ENCODE assay signal across 8 cellular contexts in the genomic region with DNA sequence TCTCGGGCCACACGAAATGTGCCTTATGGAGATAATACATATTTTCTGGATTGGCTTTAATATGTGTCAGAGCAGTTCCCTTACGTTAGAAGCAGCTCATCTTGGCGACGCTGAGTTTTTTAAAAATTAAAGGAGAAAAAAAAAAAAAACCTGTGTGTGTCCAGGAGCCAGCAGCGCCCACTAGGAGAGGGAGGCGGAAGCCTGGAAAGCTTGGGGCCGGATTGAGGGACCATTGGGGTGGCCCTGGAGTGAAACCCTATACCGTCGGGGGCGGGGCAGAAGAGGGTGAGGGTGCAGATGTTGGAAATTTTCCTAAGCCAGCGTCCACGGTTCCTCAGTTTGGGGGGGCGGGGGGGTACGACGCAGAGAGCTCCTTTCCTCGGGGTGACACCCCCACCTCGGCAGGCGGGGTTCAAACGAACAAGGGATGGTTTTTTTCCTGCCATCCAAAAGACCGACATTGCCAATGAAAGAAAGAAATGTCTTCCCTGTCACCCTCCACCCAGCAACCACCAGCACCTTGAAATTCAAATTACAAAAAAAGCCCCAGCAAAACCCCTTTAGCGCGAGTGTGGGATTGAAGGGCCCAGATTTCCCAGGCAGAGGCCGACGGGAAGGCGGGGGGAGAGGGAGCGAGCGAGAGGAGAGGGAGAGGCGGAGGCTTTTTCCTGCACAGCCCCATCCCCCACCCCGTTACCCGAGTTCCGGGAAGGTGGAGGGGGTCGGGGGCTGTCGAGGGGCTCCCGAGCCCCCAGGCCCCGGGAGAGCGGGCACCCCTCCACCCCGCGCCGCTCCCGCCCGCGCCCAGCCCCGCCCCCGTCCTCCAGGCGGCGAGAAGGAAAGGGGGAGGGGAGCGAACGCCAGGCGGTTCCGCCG. TPM values are rescaled to one million over a fixed set of nuclear protein-coding genes. Genes with fewer than 3 reads are reported as not detected.
DNase-seq lines count a peak whose midpoint lies in the region; ATAC-seq lines count a peak whose summit lies in the region.

No MANE protein-coding gene starts in this region.

- DNase-seq in Ammon's horn (ENCODE audit: low spot score) (peak; percentile 47), H4 (ENCODE audit: low spot score) (peak; percentile 60), NCI-H748 treated with DMSO at 0.1 percent for 48 hours (lab: John Stamatoyannopoulos, UW) (peak; percentile 21), T47D (ENCODE audit: low read depth in 1 of 2, low spot score in 1 of 2) (peak; percentile 16 to 72), sciatic nerve (ENCODE audit: low spot score) (peak; percentile 75)

- peaks cover 4% of the 10 kb centered on the region for H3K9me3 ChIP-seq in iPS-18c (ENCODE audit: control insufficient read depth, insufficient read depth, low read length)

- in situ Hi-C loops in T47D (cut with HindIII; ENCODE audit: low pct_unique_long_range_greater_than_20kb, low sequenced_read_pairs), result no loop called here

- intact Hi-C loops in sciatic nerve (cut with DNase I), result no loop called here

- ATAC-seq in sciatic nerve (peak; percentile 78), HG03196 (IDR thresholded peaks at IDR 0.05; ENCODE audit: unreplicated experiment) (no peak), GM19324 (IDR thresholded peaks at IDR 0.05; ENCODE audit: low FRiP score, unreplicated experiment) (no peak)

- H3K4me3 ChIP-seq in iPS-18c (ENCODE audit: insufficient read depth, low read depth, low read length), result peak overlapping the region; percentile 71

RNA-seq across cellular contexts. Expression of a gene that starts 0.9 kb away (rescaled TPM):
- 40.3 and 48.5 TPM in 2 replicates for total RNA-seq in H4 (2014; rRNA removed; shearing (Covaris generic))
- 50.3 TPM for total RNA-seq in sciatic nerve

RNA-seq across cellular contexts. Expression of a gene that starts 17.6 kb away (rescaled TPM):
- total RNA-seq in H4 (2014; rRNA removed; shearing (Covaris generic)), result 17.7 and 18.5 TPM in 2 replicates
- total RNA-seq in sciatic nerve, result 21.4 TPM

Comparison
In these comparisons a context has a peak if more than half of its experiments do, and no peak if none do; other contexts are left out.
1. DNase-seq: peak in every context shown above with its lines; median percentile 75 in sciatic nerve; 60 in H4; 47 in Ammon's horn; 44 in T47D; 21 in NCI-H748 treated with DMSO at 0.1 percent for 48 hours.